In the genomic region with DNA sequence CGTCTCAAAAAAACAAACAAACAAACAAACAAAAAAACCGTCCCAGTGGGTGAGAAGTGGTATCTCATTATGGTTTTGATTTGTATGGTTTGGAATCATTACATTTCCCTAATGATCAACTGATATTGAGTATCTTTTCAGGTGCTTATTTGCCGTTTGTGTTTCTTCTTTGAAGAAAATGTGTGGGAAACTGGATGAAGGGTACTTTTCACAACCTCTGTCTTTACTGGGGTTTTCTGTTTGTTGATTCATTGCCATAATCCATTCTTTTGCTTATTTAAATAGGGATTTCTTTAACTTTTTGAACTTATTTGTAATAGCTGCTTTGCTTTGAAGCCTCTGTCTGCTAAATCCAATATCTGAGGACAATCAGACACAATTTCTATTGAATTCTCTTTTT, we compare ENCODE assay signal across 24 cellular contexts. TPM values are rescaled to one million over a fixed set of nuclear protein-coding genes. Genes with fewer than 3 reads are reported as not detected.
A peak's percentile ranks its signal among the peaks of the same experiment; 100 is the strongest.
DNase-seq lines count a peak whose midpoint lies in the region; ATAC-seq, FAIRE-seq and TF ChIP-seq lines count a peak whose summit lies in the region.
"Had no signal": no experiment of that assay in that cellular context is flagged by ENCODE, and none has a peak within 500 bp of the region (broad histone marks: within the 10 kb centered on the region; RNA-seq: fewer than 3 reads in every experiment).

No MANE protein-coding gene starts in this region.

- H3K36me3 ChIP-seq in keratinocyte (ENCODE audit: control insufficient read depth in 2 of 2, extremely low read depth in 1 of 2, insufficient read depth in 2 of 2, low read length in 2 of 2) (no peaks in the 10 kb centered on the region), vagina (no peaks in the 10 kb centered on the region)
- H3K36me3 ChIP-seq: BLaER1, HAP-1 had no signal

- H3K27me3 Mint-ChIP-seq in HFFc6 (ENCODE audit: insufficient read depth): peaks cover 1% of the 10 kb centered on the region; the same call in 1 of the 2 replicates
- no peaks in the 10 kb centered on the region for H3K27me3 Mint-ChIP-seq in brain

- H3K4me1 Mint-ChIP-seq in HFFc6 (ENCODE audit: low read depth) (peaks cover 16% of the 10 kb centered on the region), brain (peaks cover 14% of the 10 kb centered on the region)

- H3K27me3 ChIP-seq in keratinocyte (ENCODE audit: control insufficient read depth, extremely low read depth, insufficient read depth, low read length) (no peaks in the 10 kb centered on the region), vagina (no peaks in the 10 kb centered on the region)
- H3K27me3 ChIP-seq: BLaER1 had no signal

- intact Hi-C loops in vagina (cut with DNase I): no loop called here

- dilution Hi-C loops in keratinocyte (cut with MboI; ENCODE audit: extremely low pct_ligation_motif_present, low sequenced_read_pairs): no loop called here

- peak overlapping the region; percentile 9 for H3K4me2 ChIP-seq in keratinocyte (ENCODE audit: control insufficient read depth, extremely low read depth, insufficient read depth, low read depth, low read length)
- H3K4me2 ChIP-seq: BLaER1 had no signal

- ATAC-seq in GM21737 (IDR thresholded peaks at IDR 0.05; ENCODE audit: unreplicated experiment): no peak
- ATAC-seq: HepG2, K562 had no signal

- no peak overlapping the region for H2AFZ ChIP-seq in keratinocyte (ENCODE audit: control insufficient read depth, low read length)

- no peaks in the 10 kb centered on the region for H4K20me1 ChIP-seq in keratinocyte (ENCODE audit: control insufficient read depth, extremely low read depth, insufficient read depth, low read length)
- H4K20me1 ChIP-seq: BLaER1 had no signal

- H3K9me3 ChIP-seq in keratinocyte (ENCODE audit: control insufficient read depth, low read depth, low read length): peaks cover 1% of the 10 kb centered on the region
- H3K9me3 ChIP-seq in vagina: no peaks in the 10 kb centered on the region

- DNase-seq in HFFc6: no peak
- DNase-seq in keratinocyte (ENCODE audit: low read depth, low spot score): no peak
- DNase-seq in vagina (ENCODE audit: extremely low spot score in 2 of 2): no peak
- DNase-seq in DMS79 (lab: John Stamatoyannopoulos, UW): no peak
- DNase-seq in DMS153 treated with DMSO at 0.1 percent for 48 hours (lab: John Stamatoyannopoulos, UW; ENCODE audit: unreplicated experiment): no peak
- DNase-seq: CD4-positive, CD25-positive, alpha-beta regulatory T cell; DMS153; GOT3; MV-4-11; NCI-H1105; NCI-H1436 treated with DMSO at 0.1 percent for 48 hours; NCI-H187 treated with DMSO at 0.1 percent for 48 hours; NCI-H2171 treated with DMSO at 0.1 percent for 48 hours; NCI-H446; NCI-H526 treated with DMSO at 0.1 percent for 48 hours; RPMI8226; SHP77 had no signal

- H3K4me3 ChIP-seq in keratinocyte (ENCODE audit: control insufficient read depth in 2 of 3, extremely low read depth in 1 of 3, insufficient read depth in 2 of 3, low read depth in 1 of 3, low read length in 3 of 3) (no peak overlapping the region), vagina (no peak overlapping the region)
- H3K4me3 ChIP-seq: BLaER1, HAP-1, K562 had no signal

- peak overlapping the region; percentile 58 for H3K27ac Mint-ChIP-seq in HFFc6
- peak overlapping the region in 3 of 5 experiments; percentile 78 to 79 (median 79) for H3K27ac Mint-ChIP-seq in brain
- H3K27ac Mint-ChIP-seq: CD4-positive, CD25-positive, alpha-beta regulatory T cell had no signal

- H3K9me3 Mint-ChIP-seq in HFFc6 (no peaks in the 10 kb centered on the region), brain (peaks cover 0 to 3% (median 0%) of the 10 kb centered on the region in 5 experiments)
- H3K9me3 Mint-ChIP-seq: CD4-positive, CD25-positive, alpha-beta regulatory T cell had no signal

- no peaks in the 10 kb centered on the region for H3K9me1 ChIP-seq in keratinocyte (ENCODE audit: control insufficient read depth, extremely low read depth, insufficient read depth, low read length)

- H3K9ac ChIP-seq in keratinocyte (ENCODE audit: control insufficient read depth, extremely low read depth, insufficient read depth, low read length): peak overlapping the region; percentile 11
- H3K9ac ChIP-seq: BLaER1 had no signal

- TF ChIP-seq POLR2A in vagina (IDR thresholded peaks at IDR 0.05): no peak

- TF ChIP-seq CTCF in HFFc6 (IDR thresholded peaks at IDR 0.05) (no peak), brain (conservative IDR thresholded peaks at IDR 0.05) (no peak), keratinocyte (optimal IDR thresholded peaks at IDR 0.05 in 1 of 3, IDR thresholded peaks at IDR 0.05 in 1 of 3, conservative IDR thresholded peaks at IDR 0.05 in 1 of 3; ENCODE audit: extremely low read depth in 1 of 3, insufficient read depth in 2 of 3, low read length in 3 of 3) (no peak), vagina (IDR thresholded peaks at IDR 0.05) (no peak)

- H3K4me1 ChIP-seq in keratinocyte (ENCODE audit: control insufficient read depth, extremely low read depth, insufficient read depth, low read length) (peaks cover 41% of the 10 kb centered on the region), vagina (peaks cover 10% of the 10 kb centered on the region)
- H3K4me1 ChIP-seq: HAP-1 had no signal

- H3K79me2 ChIP-seq in keratinocyte (ENCODE audit: control insufficient read depth, insufficient read depth, low read length): no peaks in the 10 kb centered on the region

- peak overlapping the region; percentile 67 for H3K27ac ChIP-seq in keratinocyte (ENCODE audit: control insufficient read depth, insufficient read depth, low read length)
- H3K27ac ChIP-seq in vagina: peak overlapping the region; percentile 6
- H3K27ac ChIP-seq: BLaER1 had no signal

- H3K4me3 Mint-ChIP-seq in HFFc6 (no peak overlapping the region), brain (no peak overlapping the region)
- H3K4me3 Mint-ChIP-seq: CD4-positive, CD25-positive, alpha-beta regulatory T cell had no signal

- FAIRE-seq in keratinocyte (lab: Jason Lieb, UNC): no peak
- FAIRE-seq: A204.1, HepG2, K562 had no signal

- H3K36me3 Mint-ChIP-seq in HFFc6 (ENCODE audit: low read depth) (no peaks in the 10 kb centered on the region), brain (no peaks in the 10 kb centered on the region)
- H3K36me3 Mint-ChIP-seq: CD4-positive, CD25-positive, alpha-beta regulatory T cell had no signal

RNA-seq across cellular contexts. Expression of a gene that starts 9.2 kb away (rescaled TPM):
- 10 to 100 TPM; 32.4 to 38.6 (median 36.1) TPM for total RNA-seq in HFFc6 (2021; fragmentation: NEBNext Ultra II Directional; extraction: Animal tissue kit (Norgen Biotek cat#: 25700))
- polyA plus RNA-seq in brain (ENCODE audit: insufficient read depth, low read depth, low replicate concordance) (61.0 TPM), keratinocyte (26.9 to 47.3 TPM (median 41.9 TPM) in 3 replicates)
- 97.4 TPM for polyA plus RNA-seq in keratinocyte (2011; ENCODE audit: low read depth)
- polyA plus RNA-seq in keratinocyte (2011; cell fraction: cytosol; rRNA removed): 42.9 and 60.3 TPM in 2 replicates
- polyA plus RNA-seq in keratinocyte (2011; cell fraction: nucleus; rRNA removed): 76.7 and 81.0 TPM in 2 replicates
- 63.7 and 91.3 TPM in 2 replicates for polyA plus RNA-seq in keratinocyte (2012; ENCODE audit: low replicate concordance)
- polyA minus RNA-seq in keratinocyte: 38.6 to 50.1 TPM (median 44.3 TPM) in 3 replicates
- polyA minus RNA-seq in keratinocyte (2011; cell fraction: cytosol; rRNA and poly(A)+ RNA removed): 57.0 TPM
- polyA minus RNA-seq in keratinocyte (2011; cell fraction: nucleus; rRNA and poly(A)+ RNA removed): 45.6 and 62.4 TPM in 2 replicates
- 82.7 TPM for total RNA-seq in vagina
